Comparison of ENCODE assay signal across 10 cellular contexts in genomic region chr7:24477807-24478655, GRCh38.
DNase-seq lines count a peak whose midpoint lies in the region; ATAC-seq and TF ChIP-seq lines count a peak whose summit lies in the region.
"Had no signal": no experiment of that assay in that cellular context is flagged by ENCODE, and none has a peak within 500 bp of the region (broad histone marks: within the 10 kb centered on the region; RNA-seq: fewer than 3 reads in every experiment).

No MANE protein-coding gene starts in this region.

- peak overlapping the region; percentile 71 for H2AFZ ChIP-seq in smooth muscle cell (ENCODE audit: low read depth)

- DNase-seq in HFF-Myc (ENCODE audit: extremely low read depth, low read depth) = peak; percentile 31
- DNase-seq in RPMI7951 (ENCODE audit: low read depth) = peak; percentile 90
- no peak for DNase-seq in left ventricle myocardium inferior
- no peak for DNase-seq in smooth muscle cell (lab: John Stamatoyannopoulos, UW; ENCODE audit: unreplicated experiment)
- no peak for DNase-seq in T-cell
- DNase-seq in NCI-H1048 (lab: John Stamatoyannopoulos, UW) = no peak
- no peak for DNase-seq in foreskin melanocyte
- DNase-seq: NCI-H2227 treated with DMSO at 0.1 percent for 48 hours had no signal

- peaks cover 12% of the 10 kb centered on the region for H3K4me1 ChIP-seq in left ventricle myocardium inferior
- H3K4me1 ChIP-seq in smooth muscle cell (ENCODE audit: low read depth) = peaks cover 16% of the 10 kb centered on the region
- H3K4me1 ChIP-seq: uterus had no signal

- H3K27ac ChIP-seq in left ventricle myocardium inferior (replicated peaks) (peak overlapping the region; percentile 0), smooth muscle cell (ENCODE audit: low read depth) (peak overlapping the region; percentile 69)
- H3K27ac ChIP-seq: uterus had no signal

- no peaks in the 10 kb centered on the region for H3K36me3 ChIP-seq in left ventricle myocardium inferior
- H3K36me3 ChIP-seq in smooth muscle cell (ENCODE audit: low read depth) = no peaks in the 10 kb centered on the region
- H3K36me3 ChIP-seq: uterus had no signal

- H3K4me2 ChIP-seq in smooth muscle cell = peak overlapping the region; percentile 63

- 52% methylated on average over 5 of the region's 5 CpGs for WGBS in smooth muscle cell (ENCODE audit: low lambda C conversion rate)

- POLR2A ChIA-PET in T-cell (lab: Charles Lee) = no interaction called here

- H3K27me3 Mint-ChIP-seq in T-cell = peaks cover 15 to 16% of the 10 kb centered on the region in 2 donors

- CTCF ChIA-PET in T-cell (lab: Charles Lee) = interaction anchor here in 1 of 2 donors (0.6 kb wide), 1 partner anchor 11 kb away, joined by 4 read pairs; no protein-coding TSS in a partner anchor

- H3K9me3 ChIP-seq in left ventricle myocardium inferior (replicated peaks) = no peaks in the 10 kb centered on the region
- no peaks in the 10 kb centered on the region for H3K9me3 ChIP-seq in smooth muscle cell (replicated peaks; ENCODE audit: low read depth)
- H3K9me3 ChIP-seq: uterus had no signal

- no peaks in the 10 kb centered on the region for H3K4me1 Mint-ChIP-seq in T-cell

- no peak overlapping the region for H3K27ac Mint-ChIP-seq in T-cell

- H4K20me1 ChIP-seq in smooth muscle cell (ENCODE audit: low read depth) = no peaks in the 10 kb centered on the region

- H3K9me3 Mint-ChIP-seq in T-cell = no peaks in the 10 kb centered on the region

- H3K27me3 ChIP-seq in left ventricle myocardium inferior (ENCODE audit: low read depth) = peaks cover 8% of the 10 kb centered on the region
- no peaks in the 10 kb centered on the region for H3K27me3 ChIP-seq in smooth muscle cell (ENCODE audit: low read depth)
- H3K27me3 ChIP-seq: uterus had no signal

- no peaks in the 10 kb centered on the region for H3K36me3 Mint-ChIP-seq in T-cell

- ATAC-seq in T-cell (replicated peaks in 1 of 4) (no peak), GM21619 (IDR thresholded peaks at IDR 0.05; ENCODE audit: unreplicated experiment) (no peak)

- peak overlapping the region; percentile 10 for H3K9ac ChIP-seq in smooth muscle cell (ENCODE audit: low read depth)

- no peak overlapping the region for H3K4me3 Mint-ChIP-seq in T-cell

- intact Hi-C loops in left ventricle myocardium inferior (cut with micrococcal nuclease) = no loop called here

- H3K4me3 ChIP-seq in HFF-Myc (replicated peaks; ENCODE audit: low read depth, low read length) (no peak overlapping the region), left ventricle myocardium inferior (no peak overlapping the region), smooth muscle cell (no peak overlapping the region)
- H3K4me3 ChIP-seq: uterus had no signal

- no peaks in the 10 kb centered on the region for H3F3A ChIP-seq in smooth muscle cell (ENCODE audit: low read depth)

- no peaks in the 10 kb centered on the region for H3K79me2 ChIP-seq in smooth muscle cell (ENCODE audit: low read depth)

- no peak for TF ChIP-seq CTCF in HFF-Myc (IDR thresholded peaks at IDR 0.05; ENCODE audit: low read depth, low read length, missing control alignments)
- no peak for TF ChIP-seq CTCF in left ventricle myocardium inferior (IDR thresholded peaks at IDR 0.05; ENCODE audit: borderline replicate concordance)
- no peak for TF ChIP-seq CTCF in smooth muscle cell (IDR thresholded peaks at IDR 0.05; ENCODE audit: borderline replicate concordance, insufficient read depth, poor library complexity, severe bottlenecking)

Comparison
In these comparisons a context has a peak if more than half of its experiments do, and no peak if none do; other contexts are left out.
1. DNase-seq: peak in HFF-Myc (single experiment) and RPMI7951 (single experiment); none in left ventricle myocardium inferior (single experiment), smooth muscle cell (single experiment), T-cell (0 of 34), NCI-H1048 (single experiment) and foreskin melanocyte (single experiment).